ENCODE assay signal across 18 cellular contexts in genomic region chr12:57616383-57617101, GRCh38. TPM values are rescaled to one million over a fixed set of nuclear protein-coding genes. Genes with fewer than 3 reads are reported as not detected.
DNase-seq lines count a peak whose midpoint lies in the region; TF ChIP-seq lines count a peak whose summit lies in the region.
"Had no signal": no experiment of that assay in that cellular context is flagged by ENCODE, and none has a peak within 500 bp of the region (broad histone marks: within the 10 kb centered on the region; RNA-seq: fewer than 3 reads in every experiment).

No MANE protein-coding gene starts in this region.

- peak; percentile 83 for DNase-seq in A673 (ENCODE audit: low spot score)
- DNase-seq in Daoy (ENCODE audit: low read depth), result peak; percentile 70
- DNase-seq in RWPE1 (ENCODE audit: low spot score), result peak; percentile 56
- peak; percentile 57 for DNase-seq in fibroblast of the aortic adventitia (ENCODE audit: low read depth)
- DNase-seq in occipital lobe (lab: John Stamatoyannopoulos, UW), result no peak
- DNase-seq in HCEC 1CT, result no peak
- no peak for DNase-seq in OCI-M2 (lab: John Stamatoyannopoulos, UW; ENCODE audit: unreplicated experiment)
- DNase-seq in SW 1271 (lab: John Stamatoyannopoulos, UW), result no peak
- DNase-seq: activated CD4-positive, alpha-beta T cell treated with anti-CD3 and anti-CD28 coated beads for 36 hours; activated T-cell treated with anti-CD3 and anti-CD28 coated beads, Interleukin-2, amount 50 U/mL, for 72 hours; naive B cell; NCI-H1092; NCI-H510A treated with DMSO at 0.1 percent for 48 hours; Peyer's patch had no signal

- H3K27ac ChIP-seq in A673 (ENCODE audit: low read depth, low read length, poor library complexity, severe bottlenecking) (no peak overlapping the region), RWPE1 (no peak overlapping the region)
- H3K27ac ChIP-seq: epithelial cell of prostate, Peyer's patch, prostate gland, thoracic aorta had no signal

- H3K4me3 ChIP-seq in A673 (ENCODE audit: low read depth, low read length, poor library complexity, severe bottlenecking) (no peak overlapping the region), fibroblast of the aortic adventitia (ENCODE audit: low read depth, low read length) (no peak overlapping the region)
- H3K4me3 ChIP-seq: coronary artery, Peyer's patch, prostate gland, thoracic aorta had no signal

- intact Hi-C loops in A673 (cut with micrococcal nuclease; ENCODE audit: unreplicated experiment), result no loop called here

- peaks cover 13% of the 10 kb centered on the region for H3K27me3 ChIP-seq in A673 (replicated peaks; ENCODE audit: insufficient read depth, low read depth, low read length, poor library complexity)

- CTCF ChIA-PET in A673 (lab: Charles Lee), result interaction anchor here (0.9 to 1.1 kb wide), 3 partner anchors 16 to 158 kb away, joined by 3 to 6 read pairs (median 4); partner anchors contain the start of gene B4GALNT1
- CTCF ChIA-PET in RWPE1 (lab: Yijun Ruan, JAX), result interaction anchor here (0.7 to 1.5 kb wide), 4 partner anchors 16 to 120 kb away, joined by 3 to 6 read pairs (median 4); partner anchors contain the start of gene B4GALNT1

- H3K36me3 ChIP-seq in A673 (ENCODE audit: insufficient read depth, low read length, poor library complexity, severe bottlenecking), result peaks cover 10% of the 10 kb centered on the region
- H3K36me3 ChIP-seq: Peyer's patch had no signal

- no TSS peak for BruUV-seq in A673 (replicated peaks; lab: Mats Ljungman, UMichigan)

- no peak for TF ChIP-seq CTCF in A673 (conservative IDR thresholded peaks at IDR 0.05; ENCODE audit: low read depth, low read length)
- no peak for TF ChIP-seq CTCF in RWPE1 (conservative IDR thresholded peaks at IDR 0.05; ENCODE audit: low read depth)
- TF ChIP-seq CTCF in fibroblast of the aortic adventitia (IDR thresholded peaks at IDR 0.05; ENCODE audit: insufficient read depth, low read length), result no peak

- H3K4me1 ChIP-seq in A673 (ENCODE audit: insufficient read depth, low read length, poor library complexity, severe bottlenecking), result peaks cover 23% of the 10 kb centered on the region

- H3K9me3 ChIP-seq in A673 (ENCODE audit: low read depth, low read length, poor library complexity, severe bottlenecking), result no peaks in the 10 kb centered on the region
- H3K9me3 ChIP-seq: Peyer's patch, prostate gland, thoracic aorta had no signal

- POLR2A ChIA-PET in A673 (lab: Charles Lee; ENCODE audit: low non-redundant PET) (no interaction called here), RWPE1 (lab: Yijun Ruan, JAX; ENCODE audit: low non-redundant PET) (no interaction called here)

RNA-seq across cellular contexts. Expression of gene ARHGEF25, which starts 5.3 kb away (rescaled TPM):
- total RNA-seq in A673 (2021) (20.9 and 32.5 TPM in 2 replicates), fibroblast of the aortic adventitia (ENCODE audit: low replicate concordance) (18.3 and 64.5 TPM in 2 replicates), occipital lobe (49.4 TPM)
- 0.95 and 5.6 TPM in 2 replicates for total RNA-seq in Daoy (2014; rRNA removed; shearing (Covaris generic))

RNA-seq across cellular contexts. Expression of gene DTX3, which starts 11.9 kb away (rescaled TPM):
- total RNA-seq in A673 (2021) (61.7 and 65.9 TPM in 2 replicates), fibroblast of the aortic adventitia (ENCODE audit: low replicate concordance) (10.5 and 16.9 TPM in 2 replicates), occipital lobe (44.5 TPM)
- total RNA-seq in Daoy (2014; rRNA removed; shearing (Covaris generic)), result 12.3 and 12.7 TPM in 2 replicates

RNA-seq across cellular contexts. Expression of gene B4GALNT1, which starts 16.5 kb away (rescaled TPM):
- total RNA-seq in A673 (2021) (34.5 and 39.0 TPM in 2 replicates), fibroblast of the aortic adventitia (ENCODE audit: low replicate concordance) (1.7 and 6.9 TPM in 2 replicates), occipital lobe (45.2 TPM)
- total RNA-seq in Daoy (2014; rRNA removed; shearing (Covaris generic)), result 36.5 and 60.9 TPM in 2 replicates

RNA-seq across cellular contexts. Expression of gene PIP4K2C, which starts 25.6 kb away (rescaled TPM):
- 34.9 and 35.4 TPM in 2 replicates for total RNA-seq in A673 (2021)
- 35.2 and 44.9 TPM in 2 replicates for total RNA-seq in Daoy (2014; rRNA removed; shearing (Covaris generic))
- total RNA-seq in fibroblast of the aortic adventitia (ENCODE audit: low replicate concordance), result 12.4 and 19.4 TPM in 2 replicates
- total RNA-seq in occipital lobe, result 13.6 TPM

Comparison
In these comparisons a context has a peak if more than half of its experiments do, and no peak if none do; other contexts are left out.
1. DNase-seq: peak in A673 (single experiment), Daoy (single experiment), RWPE1 (single experiment) and fibroblast of the aortic adventitia (single experiment); none in occipital lobe (single experiment), HCEC 1CT (single experiment), OCI-M2 (single experiment) and SW 1271 (0 of 2).